Comparison of ENCODE assay signal across 7 cellular contexts in the genomic region with DNA sequence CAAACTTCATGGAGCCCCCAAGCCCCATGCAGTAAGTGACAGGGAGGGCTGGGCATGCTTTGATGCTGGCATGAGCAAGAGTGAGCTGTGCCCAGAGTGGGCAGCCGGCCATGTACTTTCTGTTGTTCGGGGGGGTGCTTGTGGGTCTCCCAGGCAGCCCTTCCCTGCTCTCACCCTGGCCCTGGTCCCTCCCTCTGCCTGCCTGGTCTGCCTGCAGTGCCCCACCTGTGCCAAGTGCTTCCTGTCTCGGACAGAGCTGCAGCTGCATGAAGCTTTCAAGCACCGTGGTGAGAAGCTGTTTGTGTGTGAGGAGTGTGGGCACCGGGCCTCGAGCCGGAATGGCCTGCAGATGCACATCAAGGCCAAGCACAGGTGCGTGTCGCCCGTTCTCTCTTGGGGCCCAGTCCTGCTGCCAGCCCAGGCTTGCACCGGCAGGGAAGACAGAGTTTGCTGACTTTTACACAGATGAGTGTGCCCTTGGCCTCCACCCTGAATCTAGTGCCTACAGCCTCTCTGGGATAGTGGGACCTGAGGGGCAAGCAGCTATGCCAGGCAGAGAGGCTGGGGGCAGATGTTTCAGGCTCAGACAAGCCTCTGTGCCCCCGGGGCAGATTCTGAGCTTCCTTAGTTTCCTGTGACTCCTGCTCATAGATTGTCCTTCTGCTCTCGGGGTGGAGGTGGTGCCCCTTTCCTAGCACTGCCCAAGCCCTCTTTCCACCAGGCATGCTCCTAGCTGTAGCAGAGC. TPM values are rescaled to one million over a fixed set of nuclear protein-coding genes. Genes with fewer than 3 reads are reported as not detected.
DNase-seq lines count a peak whose midpoint lies in the region; ATAC-seq and TF ChIP-seq lines count a peak whose summit lies in the region.
"Had no signal": no experiment of that assay in that cellular context is flagged by ENCODE, and none has a peak within 500 bp of the region (broad histone marks: within the 10 kb centered on the region; RNA-seq: fewer than 3 reads in every experiment).

No MANE protein-coding gene starts in this region.

- no peaks in the 10 kb centered on the region for H3K27me3 ChIP-seq in heart left ventricle
- H3K27me3 ChIP-seq in upper lobe of right lung = no peaks in the 10 kb centered on the region

- H3K4me3 ChIP-seq in heart left ventricle (no peak overlapping the region), upper lobe of right lung (no peak overlapping the region)

- no peaks in the 10 kb centered on the region for H3K27me3 Mint-ChIP-seq in activated T-cell treated with anti-CD3 and anti-CD28 coated beads, Interleukin-2, amount 50 U/mL, for 24 hours
- H3K27me3 Mint-ChIP-seq in activated T-cell treated with anti-CD3 and anti-CD28 coated beads, Interleukin-2, amount 50 U/mL, for 4 hours (ENCODE audit: low read depth) = no peaks in the 10 kb centered on the region
- no peaks in the 10 kb centered on the region for H3K27me3 Mint-ChIP-seq in effector memory CD8-positive, alpha-beta T cell

- intact Hi-C loops in heart left ventricle (cut with DNase I) (no loop called here), upper lobe of right lung (cut with DNase I) (no loop called here)

- peaks cover 0 to 88% (median 50%) of the 10 kb centered on the region in 12 donors for H3K4me1 ChIP-seq in heart left ventricle
- peaks cover 16% of the 10 kb centered on the region for H3K4me1 ChIP-seq in upper lobe of right lung

- H3K4me3 Mint-ChIP-seq in activated T-cell treated with anti-CD3 and anti-CD28 coated beads, Interleukin-2, amount 50 U/mL, for 24 hours = no peak overlapping the region
- H3K4me3 Mint-ChIP-seq in activated T-cell treated with anti-CD3 and anti-CD28 coated beads, Interleukin-2, amount 50 U/mL, for 4 hours = no peak overlapping the region
- no peak overlapping the region for H3K4me3 Mint-ChIP-seq in effector memory CD8-positive, alpha-beta T cell

- H3K9me3 ChIP-seq in heart left ventricle = no peaks in the 10 kb centered on the region
- H3K9me3 ChIP-seq in upper lobe of right lung = no peaks in the 10 kb centered on the region

- no peak for DNase-seq in activated T-cell treated with anti-CD3 and anti-CD28 coated beads, Interleukin-2, amount 50 U/mL, for 24 hours
- DNase-seq in activated T-cell treated with anti-CD3 and anti-CD28 coated beads, Interleukin-2, amount 50 U/mL, for 4 hours = no peak
- peak; percentile 79 to 91 (median 83) for DNase-seq in heart left ventricle
- peak; percentile 72 for DNase-seq in upper lobe of right lung
- no peak for DNase-seq in effector memory CD8-positive, alpha-beta T cell
- DNase-seq in kidney glomerular epithelial cell (lab: John Stamatoyannopoulos, UW) = no peak

- H3K36me3 ChIP-seq in heart left ventricle = peaks cover 0 to 58% (median 46%) of the 10 kb centered on the region in 9 donors
- H3K36me3 ChIP-seq in upper lobe of right lung = peaks cover 41% of the 10 kb centered on the region

- H3K9me3 Mint-ChIP-seq in activated T-cell treated with anti-CD3 and anti-CD28 coated beads, Interleukin-2, amount 50 U/mL, for 24 hours = no peaks in the 10 kb centered on the region
- no peaks in the 10 kb centered on the region for H3K9me3 Mint-ChIP-seq in activated T-cell treated with anti-CD3 and anti-CD28 coated beads, Interleukin-2, amount 50 U/mL, for 4 hours
- H3K9me3 Mint-ChIP-seq in effector memory CD8-positive, alpha-beta T cell = no peaks in the 10 kb centered on the region

- peaks cover 66% of the 10 kb centered on the region for H3K36me3 Mint-ChIP-seq in activated T-cell treated with anti-CD3 and anti-CD28 coated beads, Interleukin-2, amount 50 U/mL, for 24 hours (ENCODE audit: low read depth)
- peaks cover 4% of the 10 kb centered on the region for H3K36me3 Mint-ChIP-seq in activated T-cell treated with anti-CD3 and anti-CD28 coated beads, Interleukin-2, amount 50 U/mL, for 4 hours (ENCODE audit: insufficient read depth)
- H3K36me3 Mint-ChIP-seq in effector memory CD8-positive, alpha-beta T cell (ENCODE audit: insufficient read depth) = peaks cover 39% of the 10 kb centered on the region

- WGBS in heart left ventricle, 4 donors = 42 to 67% (median 54%) methylated on average over 11 to 13 of the region's 13 CpGs

- TF ChIP-seq POLR2A in heart left ventricle (IDR thresholded peaks at IDR 0.05) = no peak

- ATAC-seq in activated T-cell treated with anti-CD3 and anti-CD28 coated beads, Interleukin-2, amount 50 U/mL, for 4 hours = no peak
- ATAC-seq in heart left ventricle = peak; percentile 83 to 93 (median 88)
- ATAC-seq in upper lobe of right lung = peak; percentile 50
- ATAC-seq in effector memory CD8-positive, alpha-beta T cell (replicated peaks) = no peak

- H3K4me1 Mint-ChIP-seq in activated T-cell treated with anti-CD3 and anti-CD28 coated beads, Interleukin-2, amount 50 U/mL, for 24 hours (ENCODE audit: low read depth) = peaks cover 28% of the 10 kb centered on the region
- peaks cover 14% of the 10 kb centered on the region for H3K4me1 Mint-ChIP-seq in activated T-cell treated with anti-CD3 and anti-CD28 coated beads, Interleukin-2, amount 50 U/mL, for 4 hours (ENCODE audit: low read depth)
- peaks cover 20 to 27% of the 10 kb centered on the region in 2 donors for H3K4me1 Mint-ChIP-seq in effector memory CD8-positive, alpha-beta T cell (ENCODE audit: low read depth in 2 of 2)

- TF ChIP-seq CTCF in heart left ventricle (IDR thresholded peaks at IDR 0.05) (no peak), upper lobe of right lung (IDR thresholded peaks at IDR 0.05) (no peak)

- H3K27ac ChIP-seq in heart left ventricle (peak overlapping the region in 9 of 12 donors; percentile 4 to 73 (median 46)), upper lobe of right lung (peak overlapping the region; percentile 17)
- H3K27ac ChIP-seq: parathyroid adenoma had no signal

- peak overlapping the region; percentile 75 for H3K27ac Mint-ChIP-seq in activated T-cell treated with anti-CD3 and anti-CD28 coated beads, Interleukin-2, amount 50 U/mL, for 24 hours
- H3K27ac Mint-ChIP-seq in effector memory CD8-positive, alpha-beta T cell = peak overlapping the region in 1 of 2 donors; percentile 76

RNA-seq across cellular contexts. Expression of a gene that starts 7.6 kb away (rescaled TPM):
- 10 to 100 TPM; 32.1 to 37.6 (median 33.7) TPM for total RNA-seq in activated T-cell treated with anti-CD3 and anti-CD28 coated beads, Interleukin-2, amount 50 U/mL, for 4 hours
- total RNA-seq in heart left ventricle (10 to 100 TPM in 7 of 9 donors, 1 to 10 TPM in 2; 6.4 to 23.1 (median 11.8) TPM), upper lobe of right lung (31.5 TPM)
- polyA plus RNA-seq in heart left ventricle = 10 to 100 TPM; 12.4 to 17.0 TPM

RNA-seq across cellular contexts. Expression of a gene that starts 15.2 kb away (rescaled TPM):
- 10 to 100 TPM; 49.5 to 54.9 (median 51.4) TPM for total RNA-seq in activated T-cell treated with anti-CD3 and anti-CD28 coated beads, Interleukin-2, amount 50 U/mL, for 4 hours
- total RNA-seq in heart left ventricle = 100 to 1,000 TPM in 1 of 9 donors, 10 to 100 TPM in 8; 38.7 to 179 (median 65.4) TPM
- polyA plus RNA-seq in heart left ventricle = 10 to 100 TPM; 28.6 to 47.8 TPM
- total RNA-seq in upper lobe of right lung = 21.8 TPM

RNA-seq across cellular contexts. Expression of a gene that starts 26.1 kb away (rescaled TPM):
- total RNA-seq in activated T-cell treated with anti-CD3 and anti-CD28 coated beads, Interleukin-2, amount 50 U/mL, for 4 hours = 10 to 100 TPM; 10.5 to 14.4 (median 10.9) TPM
- total RNA-seq in heart left ventricle (10 to 100 TPM in 2 of 9 donors, 1 to 10 TPM in 7; 3.5 to 11.2 (median 7.9) TPM), upper lobe of right lung (10.8 TPM)
- 1 to 10 TPM; 2.9 to 7.3 TPM for polyA plus RNA-seq in heart left ventricle

RNA-seq across cellular contexts. Expression of a gene that starts 32.3 kb away (rescaled TPM):
- not detected for total RNA-seq in activated T-cell treated with anti-CD3 and anti-CD28 coated beads, Interleukin-2, amount 50 U/mL, for 4 hours
- total RNA-seq in heart left ventricle (not detected), upper lobe of right lung (not detected)
- polyA plus RNA-seq in heart left ventricle = not detected

RNA-seq across cellular contexts. Expression of a gene that starts 33.1 kb away (rescaled TPM):
- 10 to 100 TPM; 69.3 to 80.2 (median 76.5) TPM for total RNA-seq in activated T-cell treated with anti-CD3 and anti-CD28 coated beads, Interleukin-2, amount 50 U/mL, for 4 hours
- total RNA-seq in heart left ventricle (10 to 100 TPM; 13.1 to 20.6 (median 16.5) TPM), upper lobe of right lung (23.6 TPM)
- 1 to 10 TPM; 5.7 to 5.8 TPM for polyA plus RNA-seq in heart left ventricle

Comparison
In these comparisons a context has a peak if more than half of its experiments do, and no peak if none do; other contexts are left out.
1. DNase-seq: peak in heart left ventricle (5 of 5) and upper lobe of right lung (single experiment); none in activated T-cell treated with anti-CD3 and anti-CD28 coated beads, Interleukin-2, amount 50 U/mL, for 24 hours (single experiment), activated T-cell treated with anti-CD3 and anti-CD28 coated beads, Interleukin-2, amount 50 U/mL, for 4 hours (single experiment), effector memory CD8-positive, alpha-beta T cell (0 of 3) and kidney glomerular epithelial cell (single experiment).
2. ATAC-seq: peak in heart left ventricle (4 of 4) and upper lobe of right lung (single experiment); none in activated T-cell treated with anti-CD3 and anti-CD28 coated beads, Interleukin-2, amount 50 U/mL, for 4 hours (0 of 2) and effector memory CD8-positive, alpha-beta T cell (single experiment).